Comparison of ENCODE assay signal across 8 cellular contexts in genomic region chr15:62569460-62570404, GRCh38.
DNase-seq lines count a peak whose midpoint lies in the region; ATAC-seq and TF ChIP-seq lines count a peak whose summit lies in the region.

No MANE protein-coding gene starts in this region.

- DNase-seq in Calu3 (peak; percentile 81), NCI-H1930 (lab: John Stamatoyannopoulos, UW) (peak; percentile 29 to 83), brain microvascular endothelial cell (peak; percentile 58), myocyte (ENCODE audit: low read depth) (peak; percentile 85), islet precursor cell (no peak)
- DNase-seq in activated naive CD4-positive, alpha-beta T cell (lab: John Stamatoyannopoulos, UW), result no peak

- H3K4me1 Mint-ChIP-seq in Calu3 (ENCODE audit: low read depth, unreplicated experiment), result peaks cover 28% of the 10 kb centered on the region

- peaks cover 61% of the 10 kb centered on the region for H3K27me3 Mint-ChIP-seq in Calu3 (ENCODE audit: unreplicated experiment)

- TF ChIP-seq CTCF in Calu3 (IDR thresholded peaks at IDR 0.05; ENCODE audit: unreplicated experiment) (no peak), brain microvascular endothelial cell (IDR thresholded peaks at IDR 0.05; ENCODE audit: low read depth, low read length, missing control alignments) (no peak)

- H3K27me3 ChIP-seq in brain microvascular endothelial cell (replicated peaks), result no peaks in the 10 kb centered on the region

- H3K4me3 ChIP-seq in brain microvascular endothelial cell (ENCODE audit: low read depth, low read length), result no peak overlapping the region

- H3K36me3 ChIP-seq in brain microvascular endothelial cell (replicated peaks), result no peaks in the 10 kb centered on the region

- H3K27ac Mint-ChIP-seq in Calu3 (ENCODE audit: unreplicated experiment), result no peak overlapping the region

- no peaks in the 10 kb centered on the region for H3K9me3 Mint-ChIP-seq in Calu3 (ENCODE audit: low read depth, unreplicated experiment)

- no peak overlapping the region for H3K27ac ChIP-seq in brain microvascular endothelial cell

- H3K4me3 Mint-ChIP-seq in Calu3 (ENCODE audit: low read depth, unreplicated experiment), result peak overlapping the region; percentile 15

- CTCF ChIA-PET in Calu3 (lab: Charles Lee), result interaction anchor here (0.8 to 1.3 kb wide), 6 partner anchors 20 to 326 kb away, joined by 3 to 5 read pairs (median 3); no protein-coding TSS in a partner anchor

- H3K36me3 Mint-ChIP-seq in Calu3 (ENCODE audit: insufficient read depth, unreplicated experiment), result no peaks in the 10 kb centered on the region

- in situ Hi-C loops in brain microvascular endothelial cell (cut with HindIII; ENCODE audit: low pct_ligation_motif_present, low sequenced_read_pairs), result no loop called here

- intact Hi-C loops in Calu3 (cut with micrococcal nuclease; ENCODE audit: unreplicated experiment), result no loop called here

- BruUV-seq in Calu3 (replicated peaks; lab: Mats Ljungman, UMichigan), result no TSS peak

- ATAC-seq in HG03565 (IDR thresholded peaks at IDR 0.05; ENCODE audit: unreplicated experiment) (no peak), HG02970 (IDR thresholded peaks at IDR 0.05; ENCODE audit: low FRiP score, unreplicated experiment) (no peak)

Comparison
In these comparisons a context has a peak if more than half of its experiments do, and no peak if none do; other contexts are left out.
1. DNase-seq: peak in Calu3 (single experiment), NCI-H1930 (2 of 2), brain microvascular endothelial cell (single experiment) and myocyte (single experiment); none in activated naive CD4-positive, alpha-beta T cell (0 of 4) and islet precursor cell (single experiment).